8 cellular contexts compared by ENCODE assay signal in genomic region chr20:18288748-18289705, GRCh38. TPM values are rescaled to one million over a fixed set of nuclear protein-coding genes. Genes with fewer than 3 reads are reported as not detected.
DNase-seq lines count a peak whose midpoint lies in the region; ATAC-seq and TF ChIP-seq lines count a peak whose summit lies in the region.

No MANE protein-coding gene starts in this region.

- WGBS in iPS DF 6.9 (ENCODE audit: insufficient coverage, insufficient read length) = no CpG with 5 or more reads among the region's 28 CpGs
- WGBS in smooth muscle cell (ENCODE audit: low lambda C conversion rate) = 25% methylated on average over 28 of the region's 28 CpGs

- H3K36me3 ChIP-seq in CD8-positive, alpha-beta T cell (ENCODE audit: insufficient read depth, low read length) = no peaks in the 10 kb centered on the region
- no peaks in the 10 kb centered on the region for H3K36me3 ChIP-seq in iPS DF 6.9 (ENCODE audit: control insufficient read depth, insufficient read depth, low read length)
- H3K36me3 ChIP-seq in smooth muscle cell (ENCODE audit: low read depth) = no peaks in the 10 kb centered on the region

- H3K4me3 Mint-ChIP-seq in CD8-positive, alpha-beta T cell = peak overlapping the region; percentile 96

- peak overlapping the region; percentile 95 for H3K4me3 ChIP-seq in CD8-positive, alpha-beta T cell (ENCODE audit: low read depth, low read length)
- H3K4me3 ChIP-seq in iPS DF 6.9 (ENCODE audit: low read length) = peak overlapping the region; percentile 91; the same call in 1 of the 2 replicates
- peak overlapping the region; percentile 73 for H3K4me3 ChIP-seq in smooth muscle cell

- peak overlapping the region; percentile 78 for H3K9ac ChIP-seq in smooth muscle cell (ENCODE audit: low read depth)

- DNase-seq in CD8-positive, alpha-beta T cell = no peak
- DNase-seq in activated naive CD4-positive, alpha-beta T cell treated with anti-CD3 and anti-CD28 coated beads, Interleukin-2, amount 50 U/mL, for 72 hours (ENCODE audit: low spot score in 2 of 2) = no peak
- DNase-seq in iPS DF 6.9 (ENCODE audit: low read depth, low spot score) (no peak), smooth muscle cell (lab: John Stamatoyannopoulos, UW; ENCODE audit: unreplicated experiment) (no peak), HuH-7.5 (ENCODE audit: low spot score) (no peak), NCI-H2171 treated with DMSO at 0.1 percent for 48 hours (lab: John Stamatoyannopoulos, UW) (no peak)

- peak overlapping the region; percentile 99 for H3K27ac Mint-ChIP-seq in CD8-positive, alpha-beta T cell
- H3K27ac Mint-ChIP-seq in activated naive CD4-positive, alpha-beta T cell treated with anti-CD3 and anti-CD28 coated beads, Interleukin-2, amount 50 U/mL, for 72 hours = peak overlapping the region; percentile 95 to 99

- no peaks in the 10 kb centered on the region for H3K27me3 ChIP-seq in CD8-positive, alpha-beta T cell (ENCODE audit: insufficient read depth, low read length)
- H3K27me3 ChIP-seq in iPS DF 6.9 (ENCODE audit: control insufficient read depth, insufficient read depth, low read length) = no peaks in the 10 kb centered on the region
- H3K27me3 ChIP-seq in smooth muscle cell (ENCODE audit: low read depth) = no peaks in the 10 kb centered on the region

- peak overlapping the region; percentile 98 for H2AFZ ChIP-seq in smooth muscle cell (ENCODE audit: low read depth)

- CTCF ChIA-PET in CD8-positive, alpha-beta T cell (lab: Charles Lee) = interaction anchor here (1.5 kb wide), 1 partner anchor 13 kb away, joined by 5 read pairs; no protein-coding TSS in a partner anchor

- H3K4me1 ChIP-seq in CD8-positive, alpha-beta T cell (ENCODE audit: insufficient read depth, low read length) = peaks cover 16% of the 10 kb centered on the region
- no peaks in the 10 kb centered on the region; the same call in 1 of the 2 replicates for H3K4me1 ChIP-seq in iPS DF 6.9 (ENCODE audit: control insufficient read depth, insufficient read depth, low read length)
- H3K4me1 ChIP-seq in smooth muscle cell (ENCODE audit: low read depth) = peaks cover 8% of the 10 kb centered on the region

- no peaks in the 10 kb centered on the region for H3F3A ChIP-seq in smooth muscle cell (ENCODE audit: low read depth)

- H3K9me3 Mint-ChIP-seq in CD8-positive, alpha-beta T cell = peaks cover 15% of the 10 kb centered on the region
- H3K9me3 Mint-ChIP-seq in activated naive CD4-positive, alpha-beta T cell treated with anti-CD3 and anti-CD28 coated beads, Interleukin-2, amount 50 U/mL, for 72 hours = peaks cover 11 to 16% of the 10 kb centered on the region in 2 donors

- intact Hi-C loops in CD8-positive, alpha-beta T cell (cut with DNase I, micrococcal nuclease) = loop anchor here (1.0 to 10.0 kb wide), 16 partner anchors 152 to 1763 kb away; partner anchors contain the start of genes KAT14 (in 2 of the 2), PET117 (in 2 of the 2), SEC23B (in 2 of the 2) and CFAP61 (in 1 of the 2)

- peaks cover 53% of the 10 kb centered on the region for H3K79me2 ChIP-seq in smooth muscle cell (ENCODE audit: low read depth)

- H3K4me1 Mint-ChIP-seq in CD8-positive, alpha-beta T cell (ENCODE audit: low read depth) = peaks cover 37% of the 10 kb centered on the region

- ATAC-seq in CD8-positive, alpha-beta T cell = no peak
- peak; percentile 26 for ATAC-seq in HG03045 (IDR thresholded peaks at IDR 0.05; ENCODE audit: unreplicated experiment)
- ATAC-seq in activated naive CD4-positive, alpha-beta T cell treated with anti-CD3 and anti-CD28 coated beads, Interleukin-2, amount 50 U/mL, for 72 hours = no peak
- no peak for ATAC-seq in GM21423 (IDR thresholded peaks at IDR 0.05; ENCODE audit: unreplicated experiment)

- H3K9me3 ChIP-seq in CD8-positive, alpha-beta T cell (ENCODE audit: low read length) = no peaks in the 10 kb centered on the region
- H3K9me3 ChIP-seq in iPS DF 6.9 (ENCODE audit: control insufficient read depth, insufficient read depth, low read length) (no peaks in the 10 kb centered on the region), smooth muscle cell (replicated peaks; ENCODE audit: low read depth) (peaks cover 4% of the 10 kb centered on the region)

- H3K27ac ChIP-seq in CD8-positive, alpha-beta T cell (ENCODE audit: low read depth, low read length) = peak overlapping the region; percentile 94
- H3K27ac ChIP-seq in iPS DF 6.9 (ENCODE audit: low read length) (no peak overlapping the region), smooth muscle cell (ENCODE audit: low read depth) (no peak overlapping the region)

- H4K20me1 ChIP-seq in smooth muscle cell (ENCODE audit: low read depth) = peaks cover 3% of the 10 kb centered on the region

- peaks cover 11% of the 10 kb centered on the region for H3K27me3 Mint-ChIP-seq in CD8-positive, alpha-beta T cell (ENCODE audit: low read depth)

- POLR2A ChIA-PET in CD8-positive, alpha-beta T cell (lab: Charles Lee) = interaction anchor here (1.0 to 2.0 kb wide), 9 partner anchors 10 to 1763 kb away, joined by 3 to 15 read pairs (median 6); partner anchors contain the start of genes CFAP61, CRNKL1, DSTN and DZANK1

- H3K4me2 ChIP-seq in smooth muscle cell = peak overlapping the region; percentile 93

- TF ChIP-seq CTCF in CD8-positive, alpha-beta T cell (IDR thresholded peaks at IDR 0.05) = no peak
- TF ChIP-seq CTCF in smooth muscle cell (IDR thresholded peaks at IDR 0.05; ENCODE audit: borderline replicate concordance, insufficient read depth, poor library complexity, severe bottlenecking) = no peak

- peaks cover 36% of the 10 kb centered on the region for H3K36me3 Mint-ChIP-seq in CD8-positive, alpha-beta T cell
- H3K36me3 Mint-ChIP-seq in activated naive CD4-positive, alpha-beta T cell treated with anti-CD3 and anti-CD28 coated beads, Interleukin-2, amount 50 U/mL, for 72 hours = peaks cover 53 to 74% of the 10 kb centered on the region in 2 donors

RNA-seq across cellular contexts. Expression of gene ZNF133, which starts 0.7 kb away (rescaled TPM):
- total RNA-seq in CD8-positive, alpha-beta T cell = 1 to 10 TPM; 2.2 to 2.7 TPM
- 1 to 10 TPM; 4.7 to 9.9 TPM for total RNA-seq in activated naive CD4-positive, alpha-beta T cell treated with anti-CD3 and anti-CD28 coated beads, Interleukin-2, amount 50 U/mL, for 72 hours
- total RNA-seq in smooth muscle cell = 12.5 and 22.2 TPM in 2 replicates
- 14.1 and 22.4 TPM in 2 replicates for polyA plus RNA-seq in smooth muscle cell
